In the genomic region with DNA sequence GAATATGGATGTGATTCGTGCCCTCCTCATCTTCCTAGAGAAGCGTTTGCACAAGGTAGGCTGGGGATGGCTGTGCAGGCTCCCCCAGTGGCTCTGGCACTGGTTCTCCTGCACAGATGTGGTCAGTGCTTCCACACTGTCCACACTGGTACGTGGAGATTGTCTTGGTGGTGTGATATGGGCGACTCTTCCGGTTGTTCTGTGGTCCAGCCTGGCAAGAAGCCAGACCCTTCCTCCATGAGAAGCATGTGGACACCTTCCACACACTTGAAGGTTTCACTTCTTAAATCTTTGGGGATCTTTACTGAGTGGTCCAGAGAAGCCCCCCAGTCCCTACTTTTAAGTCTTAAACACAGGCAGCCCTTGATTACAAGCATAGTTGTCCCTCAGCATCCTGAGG, we compare ENCODE assay signal across 18 cellular contexts. TPM values are rescaled to one million over a fixed set of nuclear protein-coding genes. Genes with fewer than 3 reads are reported as not detected.
DNase-seq lines count a peak whose midpoint lies in the region; ATAC-seq and TF ChIP-seq lines count a peak whose summit lies in the region.
"Had no signal": no experiment of that assay in that cellular context is flagged by ENCODE, and none has a peak within 500 bp of the region (broad histone marks: within the 10 kb centered on the region; RNA-seq: fewer than 3 reads in every experiment).

No MANE protein-coding gene starts in this region.

- H3K27ac Mint-ChIP-seq in activated CD8-positive, alpha-beta T cell treated with anti-CD3 and anti-CD28 coated beads, Interleukin-2, amount 10 ng/mL, durations not matched to agents 7 days and 5 days = peak overlapping the region; percentile 16
- peak overlapping the region; percentile 90 for H3K27ac Mint-ChIP-seq in type B pancreatic cell

- H3K4me1 Mint-ChIP-seq in activated CD8-positive, alpha-beta T cell treated with anti-CD3 and anti-CD28 coated beads, Interleukin-2, amount 10 ng/mL, durations not matched to agents 7 days and 5 days (ENCODE audit: low read depth) = peaks cover 27% of the 10 kb centered on the region
- H3K4me1 Mint-ChIP-seq in type B pancreatic cell (ENCODE audit: unreplicated experiment) = peaks cover 16% of the 10 kb centered on the region

- POLR2A ChIA-PET in activated CD8-positive, alpha-beta T cell treated with anti-CD3 and anti-CD28 coated beads, Interleukin-2, amount 10 ng/mL, durations not matched to agents 7 days and 5 days (lab: Charles Lee) = interaction anchor here (0.6 to 1.0 kb wide), 2 partner anchors 129 to 153 kb away, joined by 3 read pairs; no protein-coding TSS in a partner anchor

- peak; percentile 27 for DNase-seq in Right ventricle myocardium superior
- DNase-seq in left ventricle myocardium superior = no peak
- no peak for DNase-seq in activated CD8-positive, alpha-beta T cell treated with anti-CD3 and anti-CD28 coated beads, Interleukin-2, amount 10 ng/mL, durations not matched to agents 7 days and 5 days
- no peak for DNase-seq in mesenchymal stem cell
- no peak for DNase-seq in type B pancreatic cell (ENCODE audit: extremely low spot score, unreplicated experiment)
- no peak for DNase-seq in NCI-H187 treated with DMSO at 0.1 percent for 48 hours (lab: John Stamatoyannopoulos, UW)
- DNase-seq in stimulated activated naive CD4-positive, alpha-beta T cell (lab: John Stamatoyannopoulos, UW) = no peak
- DNase-seq: AML-193, MM.1S, NCI-H2081 treated with DMSO at 0.1 percent for 48 hours, NCI-H82, trophoblast cell had no signal

- H3K4me2 ChIP-seq in mesenchymal stem cell (ENCODE audit: low read length, poor library complexity, severe bottlenecking) = no peak overlapping the region

- H3K36me3 ChIP-seq in mesenchymal stem cell (ENCODE audit: control insufficient read depth in 1 of 2, insufficient read depth in 2 of 2, low read depth in 1 of 2, low read length in 2 of 2) = peaks cover 65 to 68% of the 10 kb centered on the region in 2 experiments

- no peaks in the 10 kb centered on the region for H3K27me3 Mint-ChIP-seq in activated CD8-positive, alpha-beta T cell treated with anti-CD3 and anti-CD28 coated beads, Interleukin-2, amount 10 ng/mL, durations not matched to agents 7 days and 5 days (ENCODE audit: low read depth)
- no peaks in the 10 kb centered on the region for H3K27me3 Mint-ChIP-seq in type B pancreatic cell

- 97% methylated on average over 5 of the region's 5 CpGs for WGBS in mesenchymal stem cell

- H3K9me3 Mint-ChIP-seq in activated CD8-positive, alpha-beta T cell treated with anti-CD3 and anti-CD28 coated beads, Interleukin-2, amount 10 ng/mL, durations not matched to agents 7 days and 5 days (ENCODE audit: insufficient read depth) = no peaks in the 10 kb centered on the region
- no peaks in the 10 kb centered on the region for H3K9me3 Mint-ChIP-seq in type B pancreatic cell

- no peak overlapping the region for H2AFZ ChIP-seq in mesenchymal stem cell (ENCODE audit: low read depth, low read length)

- no peaks in the 10 kb centered on the region for H3K9me3 ChIP-seq in mesenchymal stem cell (ENCODE audit: control insufficient read depth, low read length)
- H3K9me3 ChIP-seq: ascending aorta, pancreas had no signal

- peak overlapping the region; percentile 88 for H3K27ac ChIP-seq in mesenchymal stem cell (ENCODE audit: low read length, poor library complexity, severe bottlenecking)
- H3K27ac ChIP-seq: pancreas had no signal

- H3K4me1 ChIP-seq in mesenchymal stem cell (ENCODE audit: control insufficient read depth, insufficient read depth, low read depth, low read length) = peaks cover 40% of the 10 kb centered on the region

- ATAC-seq in Right ventricle myocardium superior (ENCODE audit: poor library complexity) (no peak), left ventricle myocardium superior (no peak), GM21367 (IDR thresholded peaks at IDR 0.05; ENCODE audit: unreplicated experiment) (no peak)
- no peak for ATAC-seq in activated CD8-positive, alpha-beta T cell treated with anti-CD3 and anti-CD28 coated beads, Interleukin-2, amount 10 ng/mL, durations not matched to agents 7 days and 5 days
- ATAC-seq: GM12878, pancreas had no signal

- H3K79me1 ChIP-seq in mesenchymal stem cell (replicated peaks; ENCODE audit: low read length, poor library complexity, severe bottlenecking) = peaks cover 14% of the 10 kb centered on the region

- no peak for TF ChIP-seq CTCF in type B pancreatic cell (conservative IDR thresholded peaks at IDR 0.05)

- peak overlapping the region; percentile 22 for H3K4me3 Mint-ChIP-seq in activated CD8-positive, alpha-beta T cell treated with anti-CD3 and anti-CD28 coated beads, Interleukin-2, amount 10 ng/mL, durations not matched to agents 7 days and 5 days
- peak overlapping the region; percentile 98 for H3K4me3 Mint-ChIP-seq in type B pancreatic cell

- H2BK120ac ChIP-seq in mesenchymal stem cell (ENCODE audit: low read depth, low read length) = no peak overlapping the region

- no peak overlapping the region for H3K4ac ChIP-seq in mesenchymal stem cell (ENCODE audit: low read depth in 1 of 2, low read length in 2 of 2)

- no peak overlapping the region for H4K8ac ChIP-seq in mesenchymal stem cell (ENCODE audit: low read length)

- H3K27me3 ChIP-seq in mesenchymal stem cell (ENCODE audit: control insufficient read depth in 1 of 2, insufficient read depth in 1 of 2, low read length in 2 of 2) = no peaks in the 10 kb centered on the region
- H3K27me3 ChIP-seq: ascending aorta, pancreas had no signal

- no peak overlapping the region for H3K23ac ChIP-seq in mesenchymal stem cell (ENCODE audit: low read length in 2 of 2)

- CTCF ChIA-PET in activated CD8-positive, alpha-beta T cell treated with anti-CD3 and anti-CD28 coated beads, Interleukin-2, amount 10 ng/mL, durations not matched to agents 7 days and 5 days (lab: Charles Lee) = no interaction called here

- H3K9ac ChIP-seq in mesenchymal stem cell (ENCODE audit: low read length) = peak overlapping the region; percentile 98

- H2AK5ac ChIP-seq in mesenchymal stem cell (ENCODE audit: low read length, severe bottlenecking) = peak overlapping the region; percentile 27

- no peak overlapping the region for H2BK12ac ChIP-seq in mesenchymal stem cell (ENCODE audit: low read length in 2 of 2)

- no peak overlapping the region for H3K14ac ChIP-seq in mesenchymal stem cell (ENCODE audit: low read length in 2 of 2)

- H3K36me3 Mint-ChIP-seq in activated CD8-positive, alpha-beta T cell treated with anti-CD3 and anti-CD28 coated beads, Interleukin-2, amount 10 ng/mL, durations not matched to agents 7 days and 5 days (ENCODE audit: low read depth) = peaks cover 67% of the 10 kb centered on the region
- peaks cover 5% of the 10 kb centered on the region for H3K36me3 Mint-ChIP-seq in type B pancreatic cell

- no peak overlapping the region for H4K91ac ChIP-seq in mesenchymal stem cell (ENCODE audit: low read length)

- H2BK15ac ChIP-seq in mesenchymal stem cell (ENCODE audit: low read depth, poor library complexity, severe bottlenecking) = peak overlapping the region; percentile 39

- H3K18ac ChIP-seq in mesenchymal stem cell (ENCODE audit: low read depth in 1 of 2, low read length in 2 of 2) = no peak overlapping the region

- intact Hi-C loops in Right ventricle myocardium superior (cut with DNase I) (no loop called here), left ventricle myocardium superior (cut with micrococcal nuclease) (no loop called here)

- no peak overlapping the region for H2BK5ac ChIP-seq in mesenchymal stem cell (ENCODE audit: low read depth, low read length, poor library complexity, severe bottlenecking)

- H3K4me3 ChIP-seq in mesenchymal stem cell (ENCODE audit: insufficient read depth in 1 of 2, low read depth in 1 of 2, low read length in 2 of 2) = no peak overlapping the region
- H3K4me3 ChIP-seq: ascending aorta, lung, pancreas had no signal

RNA-seq across cellular contexts. Expression of a gene that starts 3.8 kb away (rescaled TPM):
- total RNA-seq in Right ventricle myocardium superior (51.9 TPM), left ventricle myocardium superior (60.3 TPM), type B pancreatic cell (ENCODE audit: low replicate concordance) (106 and 114 TPM in 2 replicates)
- total RNA-seq in activated CD8-positive, alpha-beta T cell treated with anti-CD3 and anti-CD28 coated beads, Interleukin-2, amount 10 ng/mL, durations not matched to agents 7 days and 5 days = 100 to 1,000 TPM; 121 to 126 TPM
- polyA plus RNA-seq in mesenchymal stem cell (2013, experiment 1 of 2) = 77.3 TPM
- 76.9 TPM for polyA plus RNA-seq in mesenchymal stem cell (2013, experiment 2 of 2)

RNA-seq across cellular contexts. Expression of a gene that starts 4.1 kb away (rescaled TPM):
- total RNA-seq in Right ventricle myocardium superior (20.0 TPM), left ventricle myocardium superior (24.0 TPM), type B pancreatic cell (ENCODE audit: low replicate concordance) (48.4 and 59.5 TPM in 2 replicates)
- 10 to 100 TPM; 33.8 to 34.2 TPM for total RNA-seq in activated CD8-positive, alpha-beta T cell treated with anti-CD3 and anti-CD28 coated beads, Interleukin-2, amount 10 ng/mL, durations not matched to agents 7 days and 5 days
- 52.8 TPM for polyA plus RNA-seq in mesenchymal stem cell (2013, experiment 1 of 2)
- polyA plus RNA-seq in mesenchymal stem cell (2013, experiment 2 of 2) = 52.1 TPM

RNA-seq across cellular contexts. Expression of a gene that starts 18.4 kb away (rescaled TPM):
- total RNA-seq in Right ventricle myocardium superior = not detected
- not detected for total RNA-seq in left ventricle myocardium superior
- not detected for total RNA-seq in activated CD8-positive, alpha-beta T cell treated with anti-CD3 and anti-CD28 coated beads, Interleukin-2, amount 10 ng/mL, durations not matched to agents 7 days and 5 days
- not detected for polyA plus RNA-seq in mesenchymal stem cell (2013, experiment 1 of 2)
- polyA plus RNA-seq in mesenchymal stem cell (2013, experiment 2 of 2) = not detected
- total RNA-seq in type B pancreatic cell (ENCODE audit: low replicate concordance) = not detected in 2 replicates
- total RNA-seq: ascending aorta, Daoy, GM12878, lung had no signal
- polyA plus RNA-seq: GM12878, lung had no signal

RNA-seq across cellular contexts. Expression of a gene that starts 24.8 kb away (rescaled TPM):
- total RNA-seq in Right ventricle myocardium superior (42.6 TPM), left ventricle myocardium superior (41.4 TPM), type B pancreatic cell (ENCODE audit: low replicate concordance) (18.8 and 33.7 TPM in 2 replicates)
- total RNA-seq in activated CD8-positive, alpha-beta T cell treated with anti-CD3 and anti-CD28 coated beads, Interleukin-2, amount 10 ng/mL, durations not matched to agents 7 days and 5 days = 10 to 100 TPM; 13.1 to 15.0 TPM
- 10.2 TPM for polyA plus RNA-seq in mesenchymal stem cell (2013, experiment 1 of 2)
- 10.2 TPM for polyA plus RNA-seq in mesenchymal stem cell (2013, experiment 2 of 2)

RNA-seq across cellular contexts. Expression of a gene that starts 25.5 kb away (rescaled TPM):
- 93.4 TPM for total RNA-seq in Right ventricle myocardium superior
- 92.3 TPM for total RNA-seq in left ventricle myocardium superior
- total RNA-seq in activated CD8-positive, alpha-beta T cell treated with anti-CD3 and anti-CD28 coated beads, Interleukin-2, amount 10 ng/mL, durations not matched to agents 7 days and 5 days = 100 to 1,000 TPM; 164 to 173 TPM
- 66.4 TPM for polyA plus RNA-seq in mesenchymal stem cell (2013, experiment 1 of 2)
- 68.0 TPM for polyA plus RNA-seq in mesenchymal stem cell (2013, experiment 2 of 2)
- total RNA-seq in type B pancreatic cell (ENCODE audit: low replicate concordance) = 112 and 115 TPM in 2 replicates
